Comparison of ENCODE assay signal across 1 cellular context in the genomic region with DNA sequence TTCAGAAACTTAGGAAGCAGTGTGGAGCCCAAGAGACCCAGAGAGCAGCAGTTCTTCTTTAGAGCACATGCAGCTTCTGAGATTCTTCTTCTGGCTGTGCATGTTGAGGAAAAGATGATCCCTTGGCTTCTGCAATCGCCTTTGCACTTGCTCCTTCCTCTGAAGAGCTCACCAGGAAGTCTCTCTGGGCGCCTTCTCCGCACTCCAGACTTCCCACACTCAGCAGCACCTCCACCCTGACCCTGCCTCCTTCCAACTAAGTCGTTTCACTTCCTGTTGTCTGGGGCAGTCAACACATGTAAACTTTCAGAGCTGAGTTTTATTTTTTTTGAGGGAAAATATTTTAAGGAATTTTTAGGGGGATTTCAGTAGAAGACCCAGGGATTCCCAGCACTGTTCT.
TF ChIP-seq lines count a peak whose summit lies in the region.

No MANE protein-coding gene starts in this region.

TF ChIP-seq in IMR-90, 13 proteins besides CTCF, POLR2A, EP300 and RAD21 (continued from another document):
- TF ChIP-seq, protein P1, sequence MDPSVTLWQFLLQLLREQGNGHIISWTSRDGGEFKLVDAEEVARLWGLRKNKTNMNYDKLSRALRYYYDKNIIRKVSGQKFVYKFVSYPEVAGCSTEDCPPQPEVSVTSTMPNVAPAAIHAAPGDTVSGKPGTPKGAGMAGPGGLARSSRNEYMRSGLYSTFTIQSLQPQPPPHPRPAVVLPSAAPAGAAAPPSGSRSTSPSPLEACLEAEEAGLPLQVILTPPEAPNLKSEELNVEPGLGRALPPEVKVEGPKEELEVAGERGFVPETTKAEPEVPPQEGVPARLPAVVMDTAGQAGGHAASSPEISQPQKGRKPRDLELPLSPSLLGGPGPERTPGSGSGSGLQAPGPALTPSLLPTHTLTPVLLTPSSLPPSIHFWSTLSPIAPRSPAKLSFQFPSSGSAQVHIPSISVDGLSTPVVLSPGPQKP (IDR thresholded peaks at IDR 0.05; ENCODE audit: borderline replicate concordance, low read depth, low read length): no peak
- no peak for TF ChIP-seq NFE2L2 (IDR thresholded peaks at IDR 0.05; ENCODE audit: low read depth, low read length)
- TF ChIP-seq FOS (IDR thresholded peaks at IDR 0.05; ENCODE audit: low read depth, low read length): no peak
- TF ChIP-seq CEBPB (IDR thresholded peaks at IDR 0.05; ENCODE audit: low read depth, low read length): no peak
- no peak for TF ChIP-seq CHD1 (IDR thresholded peaks at IDR 0.05; ENCODE audit: low read depth, low read length)
- TF ChIP-seq, protein P2, sequence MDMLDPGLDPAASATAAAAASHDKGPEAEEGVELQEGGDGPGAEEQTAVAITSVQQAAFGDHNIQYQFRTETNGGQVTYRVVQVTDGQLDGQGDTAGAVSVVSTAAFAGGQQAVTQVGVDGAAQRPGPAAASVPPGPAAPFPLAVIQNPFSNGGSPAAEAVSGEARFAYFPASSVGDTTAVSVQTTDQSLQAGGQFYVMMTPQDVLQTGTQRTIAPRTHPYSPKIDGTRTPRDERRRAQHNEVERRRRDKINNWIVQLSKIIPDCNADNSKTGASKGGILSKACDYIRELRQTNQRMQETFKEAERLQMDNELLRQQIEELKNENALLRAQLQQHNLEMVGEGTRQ (IDR thresholded peaks at IDR 0.05; ENCODE audit: low read depth, low read length): no peak
- TF ChIP-seq RCOR1 (IDR thresholded peaks at IDR 0.05; ENCODE audit: insufficient replicate concordance, low read length): no peak
- no peak for TF ChIP-seq MAFK (IDR thresholded peaks at IDR 0.05; ENCODE audit: low read depth, low read length)
- TF ChIP-seq SMC3 (IDR thresholded peaks at IDR 0.05; ENCODE audit: low read depth, low read length): no peak
- TF ChIP-seq MXI1 (IDR thresholded peaks at IDR 0.05; ENCODE audit: borderline replicate concordance, low read depth, low read length): no peak
- TF ChIP-seq RFX5 (IDR thresholded peaks at IDR 0.05; ENCODE audit: low read depth, low read length): no peak
- TF ChIP-seq MAZ (IDR thresholded peaks at IDR 0.05; ENCODE audit: borderline replicate concordance, low read depth, low read length): no peak
